In genomic region chr18:48996901-48997463, GRCh38 we compare ENCODE assay signal across 8 cellular contexts.
DNase-seq lines count a peak whose midpoint lies in the region; TF ChIP-seq lines count a peak whose summit lies in the region.
"Had no signal": no experiment of that assay in that cellular context is flagged by ENCODE, and none has a peak within 500 bp of the region (broad histone marks: within the 10 kb centered on the region; RNA-seq: fewer than 3 reads in every experiment).

No MANE protein-coding gene starts in this region.

- no peak overlapping the region for H3K4me3 ChIP-seq in effector memory CD4-positive, alpha-beta T cell (ENCODE audit: insufficient read depth, low read depth, low read length, poor library complexity, severe bottlenecking)

- peaks cover 20% of the 10 kb centered on the region for H3K4me1 ChIP-seq in effector memory CD4-positive, alpha-beta T cell (ENCODE audit: control insufficient read depth, insufficient read depth, low read length, poor library complexity, severe bottlenecking)

- no peaks in the 10 kb centered on the region for H3K36me3 ChIP-seq in effector memory CD4-positive, alpha-beta T cell (ENCODE audit: control insufficient read depth, insufficient read depth, low read length)

- no peaks in the 10 kb centered on the region for H3K9me3 Mint-ChIP-seq in nephron progenitor cell

- H3K27ac ChIP-seq in effector memory CD4-positive, alpha-beta T cell (ENCODE audit: insufficient read depth, low read length, poor library complexity, severe bottlenecking): peak overlapping the region; percentile 52

- DNase-seq in ELR (ENCODE audit: low read depth): peak; percentile 95
- peak; percentile 58 for DNase-seq in NCI-H69 (lab: John Stamatoyannopoulos, UW)
- peak in 2 of 3 donors; percentile 10 to 25 for DNase-seq in effector memory CD4-positive, alpha-beta T cell
- DNase-seq in nephron progenitor cell: no peak
- no peak for DNase-seq in stimulated activated CD4-positive, alpha-beta T cell treated with anti-CD3 and anti-CD28 coated beads, Interleukin-4, amount 100 ng/mL, for 1 hour
- no peak for DNase-seq in NCI-H187 treated with DMSO at 0.1 percent for 48 hours (lab: John Stamatoyannopoulos, UW)
- no peak for DNase-seq in NCI-H2171 (lab: John Stamatoyannopoulos, UW)
- DNase-seq: stimulated activated CD4-positive, alpha-beta T cell treated with anti-CD3 and anti-CD28 coated beads, Interleukin-15, amount 100 ng/mL, for 24 hours had no signal

- no peak for TF ChIP-seq CTCF in nephron progenitor cell (IDR thresholded peaks at IDR 0.05)

- H3K36me3 Mint-ChIP-seq in nephron progenitor cell (ENCODE audit: low read depth): no peaks in the 10 kb centered on the region

- H3K27me3 ChIP-seq in effector memory CD4-positive, alpha-beta T cell (replicated peaks; ENCODE audit: control insufficient read depth, insufficient read depth, low read length, poor library complexity, severe bottlenecking): no peaks in the 10 kb centered on the region

- no peak overlapping the region for H3K4me3 Mint-ChIP-seq in nephron progenitor cell

- peaks cover 61% of the 10 kb centered on the region for H3K4me1 Mint-ChIP-seq in nephron progenitor cell

- H3K27ac Mint-ChIP-seq in nephron progenitor cell: peak overlapping the region; percentile 84

- H3K9me3 ChIP-seq in effector memory CD4-positive, alpha-beta T cell (ENCODE audit: control insufficient read depth, low read length): no peaks in the 10 kb centered on the region

- peaks cover 17% of the 10 kb centered on the region for H3K27me3 Mint-ChIP-seq in nephron progenitor cell (ENCODE audit: low read depth, poor library complexity)

Comparison
In these comparisons a context has a peak if more than half of its experiments do, and no peak if none do; other contexts are left out.
1. DNase-seq: peak in ELR (single experiment), NCI-H69 (single experiment) and effector memory CD4-positive, alpha-beta T cell (2 of 3); none in nephron progenitor cell (single experiment), stimulated activated CD4-positive, alpha-beta T cell treated with anti-CD3 and anti-CD28 coated beads, Interleukin-4, amount 100 ng/mL, for 1 hour (single experiment), NCI-H187 treated with DMSO at 0.1 percent for 48 hours (single experiment) and NCI-H2171 (single experiment).